21 cellular contexts compared by ENCODE assay signal in genomic region chr20:50254466-50255079, GRCh38.
"Had no signal": no experiment of that assay in that cellular context is flagged by ENCODE, and none has a peak within 500 bp of the region (broad histone marks: within the 10 kb centered on the region; RNA-seq: fewer than 3 reads in every experiment).

No MANE protein-coding gene starts in this region.

- DNase-seq: KBM-7, NCI-H1092, NCI-H1105 treated with DMSO at 0.1 percent for 48 hours, NCI-H1417 treated with DMSO at 0.1 percent for 48 hours, NCI-H146, NCI-H1694 treated with DMSO at 0.1 percent for 48 hours, NCI-H1930, NCI-H2081, NCI-H2107, NCI-H226, NCI-H446, NCI-H510A, NCI-H524 treated with DMSO at 0.1 percent for 48 hours, NCI-H69, NCI-H774, SHP77, T-helper 1 cell had no signal

- ATAC-seq: Panc1, SK-N-SH treated with all-trans-retinoic acid at 6 μM for 48 hours had no signal

- H3K9me3 Mint-ChIP-seq: IgD-negative memory B cell had no signal

- H3K27ac Mint-ChIP-seq: IgD-negative memory B cell had no signal

- H3K27ac ChIP-seq: RWPE1 had no signal

- H3K4me1 Mint-ChIP-seq: IgD-negative memory B cell had no signal

- H3K4me3 Mint-ChIP-seq: IgD-negative memory B cell had no signal
